ENCODE assay signal across 9 cellular contexts in the genomic region with DNA sequence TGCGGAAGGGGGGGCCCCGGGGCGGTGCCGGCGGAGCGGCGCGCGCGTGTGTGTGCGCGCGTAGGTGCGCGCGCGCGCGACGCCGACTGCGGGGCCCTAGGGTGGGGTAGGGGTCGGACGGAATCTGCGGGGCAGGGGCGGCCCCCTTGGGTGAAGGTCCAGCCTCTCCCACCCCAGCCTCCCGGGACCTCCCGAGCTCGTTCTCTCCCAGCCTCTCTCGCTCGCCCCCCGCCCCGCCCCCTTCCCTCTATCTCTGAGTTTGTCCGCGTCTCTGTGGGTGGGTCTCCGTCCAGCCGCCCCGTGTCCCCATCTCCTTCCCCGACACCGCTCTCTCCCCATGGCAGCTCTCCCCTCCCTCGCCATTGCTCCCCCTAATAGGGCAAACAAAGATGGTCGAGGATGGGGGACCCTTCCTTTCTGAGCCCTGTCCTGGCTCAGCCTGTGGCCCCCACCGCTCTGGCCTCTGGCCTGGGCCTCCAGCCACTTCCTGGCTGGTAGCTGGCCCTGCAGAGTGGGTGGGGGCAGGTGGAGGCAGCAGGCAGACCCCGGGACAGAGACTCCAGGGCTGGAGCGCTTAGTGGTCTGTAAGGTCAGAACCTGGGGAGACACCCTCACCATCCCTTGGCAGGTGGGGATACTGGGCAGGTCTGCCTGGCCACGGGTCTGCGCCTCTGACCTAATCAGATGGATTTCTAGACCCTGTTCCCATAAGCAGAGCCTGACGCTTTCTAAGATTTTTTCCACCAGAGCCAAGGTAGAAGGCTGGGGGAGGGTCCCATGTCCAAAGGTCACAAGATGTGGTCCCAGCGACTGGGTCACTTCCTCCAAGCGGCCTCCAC. TPM values are rescaled to one million over a fixed set of nuclear protein-coding genes. Genes with fewer than 3 reads are reported as not detected.
A peak's percentile ranks its signal among the peaks of the same experiment; 100 is the strongest.
DNase-seq lines count a peak whose midpoint lies in the region; ATAC-seq and TF ChIP-seq lines count a peak whose summit lies in the region.
"Had no signal": no experiment of that assay in that cellular context is flagged by ENCODE, and none has a peak within 500 bp of the region (broad histone marks: within the 10 kb centered on the region; RNA-seq: fewer than 3 reads in every experiment).

No MANE protein-coding gene starts in this region.

- no peak for DNase-seq in activated T-cell treated with anti-CD3 and anti-CD28 coated beads, Interleukin-2, amount 50 U/mL, for 72 hours
- DNase-seq in activated T-cell treated with anti-CD3 and anti-CD28 coated beads, Interleukin-2, amount 50 U/mL, for 1 hour, result no peak
- peak in 1 of 10 donors; percentile 41 for DNase-seq in dorsolateral prefrontal cortex
- DNase-seq in mucosa of descending colon, result peak in 2 of 3 donors; percentile 34 to 57
- DNase-seq in upper lobe of right lung, result no peak
- DNase-seq in central memory CD4-positive, alpha-beta T cell, result no peak
- no peak for DNase-seq in NCI-H2227 (lab: John Stamatoyannopoulos, UW; ENCODE audit: unreplicated experiment)
- DNase-seq in cerebellar nuclear complex (lab: John Stamatoyannopoulos, UW), result no peak
- DNase-seq: DMS79 treated with DMSO at 0.1 percent for 48 hours had no signal

- H3K27ac Mint-ChIP-seq in activated T-cell treated with anti-CD3 and anti-CD28 coated beads, Interleukin-2, amount 50 U/mL, for 72 hours, result no peak overlapping the region

- no peaks in the 10 kb centered on the region for H3K27me3 Mint-ChIP-seq in activated T-cell treated with anti-CD3 and anti-CD28 coated beads, Interleukin-2, amount 50 U/mL, for 72 hours (ENCODE audit: low read depth)

- no peaks in the 10 kb centered on the region for H3K36me3 ChIP-seq in mucosa of descending colon (ENCODE audit: low read depth)
- no peaks in the 10 kb centered on the region for H3K36me3 ChIP-seq in upper lobe of right lung

- H3K4me1 ChIP-seq in mucosa of descending colon (ENCODE audit: low read depth) (peaks cover 21% of the 10 kb centered on the region), upper lobe of right lung (peaks cover 26% of the 10 kb centered on the region)

- TF ChIP-seq CTCF in dorsolateral prefrontal cortex (IDR thresholded peaks at IDR 0.05 in 54 of 56, conservative IDR thresholded peaks at IDR 0.05 in 2 of 56; ENCODE audit: low read depth in 1 of 56, partially characterized antibody in 56 of 56) (peak in 1 of 56 donors; percentile 9), mucosa of descending colon (IDR thresholded peaks at IDR 0.05) (no peak), upper lobe of right lung (IDR thresholded peaks at IDR 0.05) (no peak)

- H3K9me3 Mint-ChIP-seq in activated T-cell treated with anti-CD3 and anti-CD28 coated beads, Interleukin-2, amount 50 U/mL, for 72 hours, result no peaks in the 10 kb centered on the region

- peak overlapping the region in 4 of 59 donors; percentile 2 to 73 (median 52) for H3K27ac ChIP-seq in dorsolateral prefrontal cortex
- H3K27ac ChIP-seq in upper lobe of right lung, result no peak overlapping the region

- no peak for ATAC-seq in activated T-cell treated with anti-CD3 and anti-CD28 coated beads, Interleukin-2, amount 50 U/mL, for 72 hours (replicated peaks in 1 of 2)
- no peak for ATAC-seq in mucosa of descending colon
- no peak for ATAC-seq in upper lobe of right lung

- H3K9me3 ChIP-seq in mucosa of descending colon (no peaks in the 10 kb centered on the region), upper lobe of right lung (no peaks in the 10 kb centered on the region)

- H3K4me1 Mint-ChIP-seq in activated T-cell treated with anti-CD3 and anti-CD28 coated beads, Interleukin-2, amount 50 U/mL, for 72 hours (ENCODE audit: low read depth), result peaks cover 46% of the 10 kb centered on the region

- no peaks in the 10 kb centered on the region for H3K36me3 Mint-ChIP-seq in activated T-cell treated with anti-CD3 and anti-CD28 coated beads, Interleukin-2, amount 50 U/mL, for 72 hours (ENCODE audit: insufficient read depth in 2 of 2)

- intact Hi-C loops in dorsolateral prefrontal cortex (cut with DNase I) (no loop called here), mucosa of descending colon (cut with DNase I, micrococcal nuclease) (no loop called here), upper lobe of right lung (cut with DNase I) (no loop called here)

- H3K27me3 ChIP-seq in dorsolateral prefrontal cortex (peaks cover 0 to 53% (median 5%) of the 10 kb centered on the region in 45 donors), upper lobe of right lung (peaks cover 8% of the 10 kb centered on the region)

- peak overlapping the region in 58 of 59 donors; percentile 28 to 71 (median 54) for H3K4me3 ChIP-seq in dorsolateral prefrontal cortex
- peak overlapping the region; percentile 19 for H3K4me3 ChIP-seq in mucosa of descending colon
- H3K4me3 ChIP-seq in upper lobe of right lung, result peak overlapping the region; percentile 47

- H3K4me3 Mint-ChIP-seq in activated T-cell treated with anti-CD3 and anti-CD28 coated beads, Interleukin-2, amount 50 U/mL, for 72 hours, result peak overlapping the region; percentile 79 to 84

RNA-seq across cellular contexts. Expression of gene PRR5, which starts 32.9 kb away (rescaled TPM):
- 10 to 100 TPM; 11.7 to 12.0 TPM for total RNA-seq in activated T-cell treated with anti-CD3 and anti-CD28 coated beads, Interleukin-2, amount 50 U/mL, for 72 hours
- total RNA-seq in dorsolateral prefrontal cortex, result 10 to 100 TPM in 116 of 120 experiments, 1 to 10 TPM in 4; 5.1 to 39.4 (median 15.4) TPM
- total RNA-seq in mucosa of descending colon, result 10 to 100 TPM; 21.8 to 46.2 (median 35.1) TPM
- 13.6 TPM for total RNA-seq in upper lobe of right lung

Comparison
In these comparisons a context has a peak if more than half of its experiments do, and no peak if none do; other contexts are left out.
1. DNase-seq: peak in mucosa of descending colon (2 of 3); none in activated T-cell treated with anti-CD3 and anti-CD28 coated beads, Interleukin-2, amount 50 U/mL, for 72 hours (0 of 2), activated T-cell treated with anti-CD3 and anti-CD28 coated beads, Interleukin-2, amount 50 U/mL, for 1 hour (single experiment), upper lobe of right lung (single experiment), central memory CD4-positive, alpha-beta T cell (single experiment), NCI-H2227 (single experiment) and cerebellar nuclear complex (0 of 2).
2. Peak in every context shown above with its lines, with median percentiles within 50 percentile points of each other: H3K4me3 ChIP-seq.